ENCODE assay signal across 24 cellular contexts in genomic region chr16:2975161-2975795, GRCh38.
"Had no signal": no experiment of that assay in that cellular context is flagged by ENCODE, and none has a peak within 500 bp of the region (broad histone marks: within the 10 kb centered on the region; RNA-seq: fewer than 3 reads in every experiment).

No MANE protein-coding gene starts in this region.

- H3K4me3 ChIP-seq: breast epithelium, gastroesophageal sphincter, hepatocyte, lower lobe of right lung, neural progenitor cell, right atrium auricular region, spleen, testis, transverse colon had no signal

- ATAC-seq: activated CD8-positive, alpha-beta T cell treated with anti-CD3 and anti-CD28 coated beads for 36 hours; activated naive CD4-positive, alpha-beta T cell treated with anti-CD3 and anti-CD28 coated beads, Interleukin-2, amount 50 U/mL, for 72 hours; gastroesophageal sphincter; left lobe of liver; lower lobe of right lung; naive thymus-derived CD8-positive, alpha-beta T cell; stimulated activated naive CD8-positive, alpha-beta T cell treated with anti-CD3 and anti-CD28 coated beads, Interleukin-15, Interleukin-2, amounts not matched to agents 100 U/mL and 50 U/mL, for 24 hours; WTC11 had no signal

- DNase-seq: activated CD4-positive, alpha-beta T cell treated with anti-CD3 and anti-CD28 coated beads, Interleukin-2, amount 50 U/mL, for 1 hour; activated CD8-positive, alpha-beta T cell treated with anti-CD3 and anti-CD28 coated beads for 36 hours; activated naive CD4-positive, alpha-beta T cell; activated T-cell treated with anti-CD3 and anti-CD28 coated beads, Interleukin-2, amount 50 U/mL, for 48 hours; effector memory CD4-positive, alpha-beta T cell; immature natural killer cell; lower lobe of right lung; mesenchymal stem cell; naive thymus-derived CD8-positive, alpha-beta T cell; spleen; stimulated activated CD4-positive, alpha-beta T cell treated with anti-CD3 and anti-CD28 coated beads, Interleukin-2, amount 100 ng/mL, for 48 hours; stimulated activated naive CD8-positive, alpha-beta T cell treated with anti-CD3 and anti-CD28 coated beads, Interleukin-15, Interleukin-2, amounts not matched to agents 100 U/mL and 50 U/mL, for 24 hours; T-helper 2 cell; testis; transverse colon had no signal

- H3K9me3 Mint-ChIP-seq: activated CD8-positive, alpha-beta T cell treated with anti-CD3 and anti-CD28 coated beads for 36 hours; activated naive CD4-positive, alpha-beta T cell treated with anti-CD3 and anti-CD28 coated beads, Interleukin-2, amount 50 U/mL, for 72 hours; central memory CD8-positive, alpha-beta T cell; immature natural killer cell; naive thymus-derived CD8-positive, alpha-beta T cell; neural progenitor cell; WTC11 had no signal

- H3K27ac Mint-ChIP-seq: activated CD8-positive, alpha-beta T cell treated with anti-CD3 and anti-CD28 coated beads for 36 hours; immature natural killer cell; naive thymus-derived CD8-positive, alpha-beta T cell; neural progenitor cell; WTC11 had no signal

- H3K27ac ChIP-seq: breast epithelium, gastroesophageal sphincter, hepatocyte, lower lobe of right lung, neural progenitor cell, right atrium auricular region, spleen, testis, transverse colon had no signal

- H3K36me3 Mint-ChIP-seq: immature natural killer cell; naive thymus-derived CD8-positive, alpha-beta T cell had no signal

- H3K9ac ChIP-seq: neural progenitor cell had no signal

- H3K36me3 ChIP-seq: breast epithelium, gastroesophageal sphincter, lower lobe of right lung, neural progenitor cell, right atrium auricular region, transverse colon had no signal

- H3K4me3 Mint-ChIP-seq: activated CD8-positive, alpha-beta T cell treated with anti-CD3 and anti-CD28 coated beads for 36 hours; central memory CD8-positive, alpha-beta T cell; immature natural killer cell; naive thymus-derived CD8-positive, alpha-beta T cell; neural progenitor cell; WTC11 had no signal

- H3K4me2 ChIP-seq: hepatocyte, neural progenitor cell had no signal

- H2AFZ ChIP-seq: hepatocyte, neural progenitor cell had no signal

- H3K27me3 Mint-ChIP-seq: activated CD8-positive, alpha-beta T cell treated with anti-CD3 and anti-CD28 coated beads for 36 hours had no signal

- H3K27me3 ChIP-seq: breast epithelium, hepatocyte, neural progenitor cell, right atrium auricular region, testis had no signal

- H3K9me3 ChIP-seq: breast epithelium, gastroesophageal sphincter, lower lobe of right lung, right atrium auricular region, spleen, testis, transverse colon had no signal
